ENCODE assay signal across 13 cellular contexts in the genomic region with DNA sequence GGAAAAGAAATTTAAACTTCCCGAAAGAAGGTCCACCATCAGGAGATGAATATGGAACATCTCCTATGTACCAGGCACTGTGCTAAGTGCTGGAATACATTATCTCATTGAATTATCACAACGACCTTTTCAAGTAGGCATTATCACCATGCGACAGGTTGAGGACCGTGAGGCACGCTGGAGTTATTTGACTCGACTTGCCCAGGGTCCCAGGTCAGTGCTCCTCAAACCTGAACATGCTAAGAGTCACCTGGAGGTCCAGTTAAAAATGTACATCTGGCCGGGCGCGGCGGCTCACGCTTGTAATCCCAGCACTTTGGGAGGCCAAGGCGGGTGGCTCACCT. TPM values are rescaled to one million over a fixed set of nuclear protein-coding genes. Genes with fewer than 3 reads are reported as not detected.
A peak's percentile ranks its signal among the peaks of the same experiment; 100 is the strongest.
DNase-seq lines count a peak whose midpoint lies in the region; ATAC-seq, FAIRE-seq and TF ChIP-seq lines count a peak whose summit lies in the region.
"Had no signal": no experiment of that assay in that cellular context is flagged by ENCODE, and none has a peak within 500 bp of the region (broad histone marks: within the 10 kb centered on the region; RNA-seq: fewer than 3 reads in every experiment).

No MANE protein-coding gene starts in this region.

- H3K27ac ChIP-seq in 22Rv1 (no peak overlapping the region), DOHH2 (ENCODE audit: low read depth, low read length) (no peak overlapping the region), keratinocyte (ENCODE audit: control insufficient read depth, insufficient read depth, low read length) (no peak overlapping the region)
- H3K27ac ChIP-seq: cardiac muscle cell had no signal

- peaks cover 14% of the 10 kb centered on the region for H3K4me1 ChIP-seq in DOHH2 (ENCODE audit: control insufficient read depth, low read length)
- peaks cover 9% of the 10 kb centered on the region for H3K4me1 ChIP-seq in keratinocyte (ENCODE audit: control insufficient read depth, extremely low read depth, insufficient read depth, low read length)

- H3K27me3 Mint-ChIP-seq in activated CD8-positive, alpha-beta T cell treated with anti-CD3 and anti-CD28 coated beads, Interleukin-2, amount 10 ng/mL, durations not matched to agents 7 days and 5 days (ENCODE audit: low read depth) = no peaks in the 10 kb centered on the region

- no peaks in the 10 kb centered on the region for H3K9me3 ChIP-seq in DOHH2 (ENCODE audit: control insufficient read depth, insufficient read depth, low read length)
- H3K9me3 ChIP-seq in keratinocyte (ENCODE audit: control insufficient read depth, low read depth, low read length) = no peaks in the 10 kb centered on the region
- H3K9me3 ChIP-seq: vagina had no signal

- H4K20me1 ChIP-seq in DOHH2 (ENCODE audit: control insufficient read depth, insufficient read depth, low read depth, low read length) = no peaks in the 10 kb centered on the region
- no peaks in the 10 kb centered on the region for H4K20me1 ChIP-seq in keratinocyte (ENCODE audit: control insufficient read depth, extremely low read depth, insufficient read depth, low read length)

- POLR2A ChIA-PET in activated CD8-positive, alpha-beta T cell treated with anti-CD3 and anti-CD28 coated beads, Interleukin-2, amount 10 ng/mL, durations not matched to agents 7 days and 5 days (lab: Charles Lee) = interaction anchor here (0.6 to 3.5 kb wide), 15 partner anchors 10 to 659 kb away, joined by 3 to 28 read pairs (median 6); partner anchors contain the start of genes AGTRAP, FBXO2 and FBXO6

- peak overlapping the region; percentile 96 for H3K27ac Mint-ChIP-seq in activated CD8-positive, alpha-beta T cell treated with anti-CD3 and anti-CD28 coated beads, Interleukin-2, amount 10 ng/mL, durations not matched to agents 7 days and 5 days

- H3K36me3 ChIP-seq in DOHH2 (ENCODE audit: control insufficient read depth, low read length) = no peaks in the 10 kb centered on the region
- H3K36me3 ChIP-seq in keratinocyte (ENCODE audit: control insufficient read depth in 2 of 2, extremely low read depth in 1 of 2, insufficient read depth in 2 of 2, low read length in 2 of 2) = no peaks in the 10 kb centered on the region
- H3K36me3 ChIP-seq: cardiac muscle cell, vagina had no signal

- H2AFZ ChIP-seq in keratinocyte (ENCODE audit: control insufficient read depth, low read length) = no peak overlapping the region

- H3K4me2 ChIP-seq in DOHH2 (ENCODE audit: low read length) = peak overlapping the region; percentile 98
- peak overlapping the region; percentile 85 for H3K4me2 ChIP-seq in keratinocyte (ENCODE audit: control insufficient read depth, extremely low read depth, insufficient read depth, low read depth, low read length)

- H3K9me2 ChIP-seq in DOHH2 (replicated peaks; ENCODE audit: control insufficient read depth, low read length) = no peaks in the 10 kb centered on the region

- H3K9ac ChIP-seq in keratinocyte (ENCODE audit: control insufficient read depth, extremely low read depth, insufficient read depth, low read length) = no peak overlapping the region

- no peaks in the 10 kb centered on the region for H3K9me3 Mint-ChIP-seq in activated CD8-positive, alpha-beta T cell treated with anti-CD3 and anti-CD28 coated beads, Interleukin-2, amount 10 ng/mL, durations not matched to agents 7 days and 5 days (ENCODE audit: insufficient read depth)

- DNase-seq in activated CD8-positive, alpha-beta T cell treated with anti-CD3 and anti-CD28 coated beads, Interleukin-2, amount 10 ng/mL, durations not matched to agents 7 days and 5 days = no peak
- DNase-seq in keratinocyte (ENCODE audit: low read depth, low spot score) = no peak
- DNase-seq in RCC 7860 (ENCODE audit: low spot score) = no peak
- DNase-seq in stimulated activated CD4-positive, alpha-beta T cell treated with anti-CD3 and anti-CD28 coated beads, Interleukin-1b, Interleukin-23, amount 100 ng/mL, for 48 hours = no peak
- DNase-seq: NCI-H187 treated with DMSO at 0.1 percent for 48 hours had no signal

- TF ChIP-seq CTCF in 22Rv1 (IDR thresholded peaks at IDR 0.05) = peak; percentile 2
- TF ChIP-seq CTCF in DOHH2 (IDR thresholded peaks at IDR 0.05; ENCODE audit: low read depth, low read length, poor library complexity, severe bottlenecking) = peak; percentile 7
- no peak for TF ChIP-seq CTCF in keratinocyte (optimal IDR thresholded peaks at IDR 0.05 in 1 of 3, IDR thresholded peaks at IDR 0.05 in 1 of 3, conservative IDR thresholded peaks at IDR 0.05 in 1 of 3; ENCODE audit: extremely low read depth in 1 of 3, insufficient read depth in 2 of 3, low read length in 3 of 3)

- H3K4me3 ChIP-seq in DOHH2 (ENCODE audit: low read length) (peak overlapping the region; percentile 82), keratinocyte (ENCODE audit: control insufficient read depth in 2 of 3, extremely low read depth in 1 of 3, insufficient read depth in 2 of 3, low read depth in 1 of 3, low read length in 3 of 3) (no peak overlapping the region)
- H3K4me3 ChIP-seq: cardiac muscle cell had no signal

- ATAC-seq in activated CD8-positive, alpha-beta T cell treated with anti-CD3 and anti-CD28 coated beads, Interleukin-2, amount 10 ng/mL, durations not matched to agents 7 days and 5 days = no peak
- ATAC-seq in esophagus mucosa (no peak), GM21786 (IDR thresholded peaks at IDR 0.05; ENCODE audit: unreplicated experiment) (no peak)

- peaks cover 10% of the 10 kb centered on the region for H3K36me3 Mint-ChIP-seq in activated CD8-positive, alpha-beta T cell treated with anti-CD3 and anti-CD28 coated beads, Interleukin-2, amount 10 ng/mL, durations not matched to agents 7 days and 5 days (ENCODE audit: low read depth)

- FAIRE-seq in keratinocyte (lab: Jason Lieb, UNC) = no peak
- no peak for FAIRE-seq in RCC 7860 (lab: Jason Lieb, UNC)

- no peaks in the 10 kb centered on the region for H3K9me1 ChIP-seq in keratinocyte (ENCODE audit: control insufficient read depth, extremely low read depth, insufficient read depth, low read length)

- peak overlapping the region; percentile 66 for H3K4me3 Mint-ChIP-seq in activated CD8-positive, alpha-beta T cell treated with anti-CD3 and anti-CD28 coated beads, Interleukin-2, amount 10 ng/mL, durations not matched to agents 7 days and 5 days

- dilution Hi-C loops in keratinocyte (cut with MboI; ENCODE audit: extremely low pct_ligation_motif_present, low sequenced_read_pairs) = no loop called here

- no peaks in the 10 kb centered on the region for H3K79me2 ChIP-seq in DOHH2 (ENCODE audit: control insufficient read depth, low read length)
- no peaks in the 10 kb centered on the region for H3K79me2 ChIP-seq in keratinocyte (ENCODE audit: control insufficient read depth, insufficient read depth, low read length)

- H3F3A ChIP-seq in DOHH2 (ENCODE audit: control insufficient read depth, insufficient read depth) = no peaks in the 10 kb centered on the region

- CTCF ChIA-PET in activated CD8-positive, alpha-beta T cell treated with anti-CD3 and anti-CD28 coated beads, Interleukin-2, amount 10 ng/mL, durations not matched to agents 7 days and 5 days (lab: Charles Lee) = interaction anchor here (0.7 to 5.0 kb wide), 30 partner anchors 11 to 683 kb away, joined by 3 to 78 read pairs (median 8); partner anchors contain the start of genes AGTRAP, DRAXIN, FBXO2 and FBXO44

- H3K4me1 Mint-ChIP-seq in activated CD8-positive, alpha-beta T cell treated with anti-CD3 and anti-CD28 coated beads, Interleukin-2, amount 10 ng/mL, durations not matched to agents 7 days and 5 days (ENCODE audit: low read depth) = peaks cover 35% of the 10 kb centered on the region

- H3K27me3 ChIP-seq in DOHH2 (ENCODE audit: control insufficient read depth, low read length) (peaks cover 7% of the 10 kb centered on the region), keratinocyte (ENCODE audit: control insufficient read depth, extremely low read depth, insufficient read depth, low read length) (peaks cover 21% of the 10 kb centered on the region)
- H3K27me3 ChIP-seq: cardiac muscle cell, vagina had no signal

RNA-seq across cellular contexts. Expression of gene AGTRAP, which starts 15.9 kb away (rescaled TPM):
- total RNA-seq in activated CD8-positive, alpha-beta T cell treated with anti-CD3 and anti-CD28 coated beads, Interleukin-2, amount 10 ng/mL, durations not matched to agents 7 days and 5 days = 10 to 100 TPM; 82.5 to 84.2 TPM
- 36.7 to 75.6 TPM (median 65.8 TPM) in 3 replicates for polyA plus RNA-seq in keratinocyte
- polyA plus RNA-seq in keratinocyte (2011; ENCODE audit: low read depth) = 11.8 TPM
- polyA plus RNA-seq in keratinocyte (2011; cell fraction: cytosol; rRNA removed) = 56.1 and 108 TPM in 2 replicates
- 61.3 and 86.5 TPM in 2 replicates for polyA plus RNA-seq in keratinocyte (2011; cell fraction: nucleus; rRNA removed)
- 82.0 and 86.5 TPM in 2 replicates for polyA plus RNA-seq in keratinocyte (2012; ENCODE audit: low replicate concordance)
- 38.4 to 81.1 TPM (median 45.0 TPM) in 3 replicates for polyA minus RNA-seq in keratinocyte
- 81.5 TPM for polyA minus RNA-seq in keratinocyte (2011; cell fraction: cytosol; rRNA and poly(A)+ RNA removed)
- polyA minus RNA-seq in keratinocyte (2011; cell fraction: nucleus; rRNA and poly(A)+ RNA removed) = 34.2 and 35.3 TPM in 2 replicates
- total RNA-seq in esophagus mucosa = 50.4 TPM

RNA-seq across cellular contexts. Expression of gene DRAXIN, which starts 28.5 kb away (rescaled TPM):
- total RNA-seq in activated CD8-positive, alpha-beta T cell treated with anti-CD3 and anti-CD28 coated beads, Interleukin-2, amount 10 ng/mL, durations not matched to agents 7 days and 5 days = 1 to 10 TPM; 7.1 to 7.7 TPM
- polyA plus RNA-seq in keratinocyte = not detected in 3 replicates
- polyA plus RNA-seq in keratinocyte (2011; ENCODE audit: low read depth) = not detected
- not detected in 2 replicates for polyA plus RNA-seq in keratinocyte (2011; cell fraction: cytosol; rRNA removed)
- polyA plus RNA-seq in keratinocyte (2011; cell fraction: nucleus; rRNA removed) = 0.01 and 0.03 TPM in 2 replicates
- polyA plus RNA-seq in keratinocyte (2012; ENCODE audit: low replicate concordance) = not detected in 2 replicates
- polyA minus RNA-seq in keratinocyte = 0.03 TPM in 1 of 3 replicates, not detected in the others
- polyA minus RNA-seq in keratinocyte (2011; cell fraction: cytosol; rRNA and poly(A)+ RNA removed) = not detected
- not detected in 2 replicates for polyA minus RNA-seq in keratinocyte (2011; cell fraction: nucleus; rRNA and poly(A)+ RNA removed)
- 0.04 TPM for total RNA-seq in esophagus mucosa
- total RNA-seq: left lobe of liver, vagina had no signal
- polyA plus RNA-seq: cardiac muscle cell had no signal

RNA-seq across cellular contexts. Expression of gene MAD2L2, which starts 39.1 kb away (rescaled TPM):
- total RNA-seq in activated CD8-positive, alpha-beta T cell treated with anti-CD3 and anti-CD28 coated beads, Interleukin-2, amount 10 ng/mL, durations not matched to agents 7 days and 5 days = 100 to 1,000 TPM; 127 to 129 TPM
- 24.8 to 31.6 TPM (median 26.4 TPM) in 3 replicates for polyA plus RNA-seq in keratinocyte
- polyA plus RNA-seq in keratinocyte (2011; ENCODE audit: low read depth) = 4.3 TPM
- polyA plus RNA-seq in keratinocyte (2011; cell fraction: cytosol; rRNA removed) = 28.9 and 41.2 TPM in 2 replicates
- polyA plus RNA-seq in keratinocyte (2011; cell fraction: nucleus; rRNA removed) = 17.2 and 22.1 TPM in 2 replicates
- 25.5 and 33.4 TPM in 2 replicates for polyA plus RNA-seq in keratinocyte (2012; ENCODE audit: low replicate concordance)
- polyA minus RNA-seq in keratinocyte = 16.9 to 36.2 TPM (median 22.1 TPM) in 3 replicates
- 28.6 TPM for polyA minus RNA-seq in keratinocyte (2011; cell fraction: cytosol; rRNA and poly(A)+ RNA removed)
- polyA minus RNA-seq in keratinocyte (2011; cell fraction: nucleus; rRNA and poly(A)+ RNA removed) = 3.6 and 4.7 TPM in 2 replicates
- 15.8 TPM for total RNA-seq in esophagus mucosa

RNA-seq across cellular contexts. Expression of gene C1orf167, which starts 42.0 kb away (rescaled TPM):
- not detected for total RNA-seq in activated CD8-positive, alpha-beta T cell treated with anti-CD3 and anti-CD28 coated beads, Interleukin-2, amount 10 ng/mL, durations not matched to agents 7 days and 5 days
- not detected in 3 replicates for polyA plus RNA-seq in keratinocyte
- polyA plus RNA-seq in keratinocyte (2011; ENCODE audit: low read depth) = not detected
- polyA plus RNA-seq in keratinocyte (2011; cell fraction: cytosol; rRNA removed) = not detected in 2 replicates
- polyA plus RNA-seq in keratinocyte (2011; cell fraction: nucleus; rRNA removed) = not detected in 2 replicates
- 0.62 TPM in 1 of 2 replicates, not detected in the other for polyA plus RNA-seq in keratinocyte (2012; ENCODE audit: low replicate concordance)
- not detected in 3 replicates for polyA minus RNA-seq in keratinocyte
- not detected for polyA minus RNA-seq in keratinocyte (2011; cell fraction: cytosol; rRNA and poly(A)+ RNA removed)
- polyA minus RNA-seq in keratinocyte (2011; cell fraction: nucleus; rRNA and poly(A)+ RNA removed) = not detected in 2 replicates
- 0.84 TPM for total RNA-seq in esophagus mucosa
- total RNA-seq: HT1080, left lobe of liver, vagina had no signal

RNA-seq across cellular contexts. Expression of gene FBXO6, which starts 56.0 kb away (rescaled TPM):
- total RNA-seq in activated CD8-positive, alpha-beta T cell treated with anti-CD3 and anti-CD28 coated beads, Interleukin-2, amount 10 ng/mL, durations not matched to agents 7 days and 5 days = 10 to 100 TPM; 61.6 to 62.2 TPM
- 10.9 to 24.0 TPM (median 11.2 TPM) in 3 replicates for polyA plus RNA-seq in keratinocyte
- polyA plus RNA-seq in keratinocyte (2011; ENCODE audit: low read depth) = 3.0 TPM
- polyA plus RNA-seq in keratinocyte (2011; cell fraction: cytosol; rRNA removed) = 14.5 and 19.9 TPM in 2 replicates
- polyA plus RNA-seq in keratinocyte (2011; cell fraction: nucleus; rRNA removed) = 8.7 and 10.4 TPM in 2 replicates
- 9.5 and 11.5 TPM in 2 replicates for polyA plus RNA-seq in keratinocyte (2012; ENCODE audit: low replicate concordance)
- polyA minus RNA-seq in keratinocyte = 7.5 to 18.6 TPM (median 13.0 TPM) in 3 replicates
- 13.8 TPM for polyA minus RNA-seq in keratinocyte (2011; cell fraction: cytosol; rRNA and poly(A)+ RNA removed)
- 4.7 TPM in 2 replicates for polyA minus RNA-seq in keratinocyte (2011; cell fraction: nucleus; rRNA and poly(A)+ RNA removed)
- total RNA-seq in esophagus mucosa = 6.2 TPM

Comparison
In these comparisons a context has a peak if more than half of its experiments do, and no peak if none do; other contexts are left out.
1. CTCF ChIP-seq: peak in 22Rv1 (single experiment) and DOHH2 (single experiment); none in keratinocyte (0 of 3).